ENCODE assay signal across 9 cellular contexts in genomic region chr22:25420925-25421904, GRCh38.
A peak's percentile ranks its signal among the peaks of the same experiment; 100 is the strongest.
DNase-seq lines count a peak whose midpoint lies in the region; ATAC-seq and TF ChIP-seq lines count a peak whose summit lies in the region.
"Had no signal": no experiment of that assay in that cellular context is flagged by ENCODE, and none has a peak within 500 bp of the region (broad histone marks: within the 10 kb centered on the region; RNA-seq: fewer than 3 reads in every experiment).

No MANE protein-coding gene starts in this region.

- TF ChIP-seq CTCF in activated CD8-positive, alpha-beta T cell treated with anti-CD3 and anti-CD28 coated beads for 36 hours (IDR thresholded peaks at IDR 0.05): no peak

- POLR2A ChIA-PET in activated CD8-positive, alpha-beta T cell treated with anti-CD3 and anti-CD28 coated beads for 36 hours (lab: Charles Lee): no interaction called here

- peaks cover 24 to 50% of the 10 kb centered on the region in 2 donors for H3K27me3 ChIP-seq in stomach smooth muscle (ENCODE audit: control insufficient read depth in 1 of 2, insufficient read depth in 2 of 2, low read length in 2 of 2)

- intact Hi-C loops in activated CD8-positive, alpha-beta T cell treated with anti-CD3 and anti-CD28 coated beads for 36 hours (cut with micrococcal nuclease): no loop called here
- intact Hi-C loops in left colon (cut with DNase I, micrococcal nuclease): no loop called here

- H3K9ac ChIP-seq in stomach smooth muscle (ENCODE audit: low read length in 2 of 2): no peak overlapping the region
- H3K9ac ChIP-seq: BLaER1 had no signal

- no peak overlapping the region for H3K27ac ChIP-seq in stomach smooth muscle (ENCODE audit: low read length)
- H3K27ac ChIP-seq: BLaER1 had no signal

- peak overlapping the region; percentile 12 to 44 for H3K4me3 ChIP-seq in stomach smooth muscle (ENCODE audit: low read length in 2 of 2)
- H3K4me3 ChIP-seq: BLaER1 had no signal

- H3K9me3 Mint-ChIP-seq in T-helper 1 cell treated with Interleukin-12 subunit alpha and Interleukin-12 subunit beta and Interleukin-4 antibody, amounts not matched to agents 30 μg/mL and 1 μg/mL, for 36 hours: no peaks in the 10 kb centered on the region
- no peaks in the 10 kb centered on the region for H3K9me3 Mint-ChIP-seq in activated CD8-positive, alpha-beta T cell treated with anti-CD3 and anti-CD28 coated beads for 36 hours

- H3K9me3 ChIP-seq in stomach smooth muscle (ENCODE audit: control insufficient read depth in 2 of 2, low read length in 2 of 2): no peaks in the 10 kb centered on the region

- DNase-seq in T-helper 1 cell: no peak
- DNase-seq in activated CD8-positive, alpha-beta T cell treated with anti-CD3 and anti-CD28 coated beads for 36 hours: no peak
- DNase-seq in left colon: peak in 1 of 2 donors; percentile 36
- DNase-seq in NCI-H510A (lab: John Stamatoyannopoulos, UW): no peak
- DNase-seq in NCI-H128 (lab: John Stamatoyannopoulos, UW; ENCODE audit: unreplicated experiment): no peak
- no peak for DNase-seq in RPMI8226

- no peak overlapping the region for H3K27ac Mint-ChIP-seq in T-helper 1 cell treated with Interleukin-12 subunit alpha and Interleukin-12 subunit beta and Interleukin-4 antibody, amounts not matched to agents 30 μg/mL and 1 μg/mL, for 36 hours
- H3K27ac Mint-ChIP-seq in activated CD8-positive, alpha-beta T cell treated with anti-CD3 and anti-CD28 coated beads for 36 hours: no peak overlapping the region

- H3K36me3 ChIP-seq in stomach smooth muscle (ENCODE audit: control insufficient read depth in 2 of 2, insufficient read depth in 2 of 2, low read length in 2 of 2): no peaks in the 10 kb centered on the region
- H3K36me3 ChIP-seq: BLaER1 had no signal

- peaks cover 75% of the 10 kb centered on the region for H3K27me3 Mint-ChIP-seq in T-helper 1 cell treated with Interleukin-12 subunit alpha and Interleukin-12 subunit beta and Interleukin-4 antibody, amounts not matched to agents 30 μg/mL and 1 μg/mL, for 36 hours (ENCODE audit: low read depth)
- peaks cover 56% of the 10 kb centered on the region for H3K27me3 Mint-ChIP-seq in activated CD8-positive, alpha-beta T cell treated with anti-CD3 and anti-CD28 coated beads for 36 hours

- H3K4me1 ChIP-seq in stomach smooth muscle (ENCODE audit: control insufficient read depth, insufficient read depth, low read length): peaks cover 6% of the 10 kb centered on the region

- H3K36me3 Mint-ChIP-seq in T-helper 1 cell treated with Interleukin-12 subunit alpha and Interleukin-12 subunit beta and Interleukin-4 antibody, amounts not matched to agents 30 μg/mL and 1 μg/mL, for 36 hours (ENCODE audit: low read depth): no peaks in the 10 kb centered on the region
- no peaks in the 10 kb centered on the region for H3K36me3 Mint-ChIP-seq in activated CD8-positive, alpha-beta T cell treated with anti-CD3 and anti-CD28 coated beads for 36 hours (ENCODE audit: low read depth)

- CTCF ChIA-PET in activated CD8-positive, alpha-beta T cell treated with anti-CD3 and anti-CD28 coated beads for 36 hours (lab: Charles Lee): interaction anchor here (1.7 kb wide), 1 partner anchor 26 kb away, joined by 9 read pairs; no protein-coding TSS in a partner anchor

- peak overlapping the region; percentile 86 for H3K4me3 Mint-ChIP-seq in T-helper 1 cell treated with Interleukin-12 subunit alpha and Interleukin-12 subunit beta and Interleukin-4 antibody, amounts not matched to agents 30 μg/mL and 1 μg/mL, for 36 hours
- H3K4me3 Mint-ChIP-seq in activated CD8-positive, alpha-beta T cell treated with anti-CD3 and anti-CD28 coated beads for 36 hours: peak overlapping the region; percentile 51

- peaks cover 19% of the 10 kb centered on the region for H3K4me1 Mint-ChIP-seq in T-helper 1 cell treated with Interleukin-12 subunit alpha and Interleukin-12 subunit beta and Interleukin-4 antibody, amounts not matched to agents 30 μg/mL and 1 μg/mL, for 36 hours (ENCODE audit: low read depth)
- peaks cover 18% of the 10 kb centered on the region for H3K4me1 Mint-ChIP-seq in activated CD8-positive, alpha-beta T cell treated with anti-CD3 and anti-CD28 coated beads for 36 hours (ENCODE audit: low read depth)

- ATAC-seq in activated CD8-positive, alpha-beta T cell treated with anti-CD3 and anti-CD28 coated beads for 36 hours: peak; percentile 30
- ATAC-seq in left colon: peak; percentile 67
